Comparison of ENCODE assay signal across 3 cellular contexts in the genomic region with DNA sequence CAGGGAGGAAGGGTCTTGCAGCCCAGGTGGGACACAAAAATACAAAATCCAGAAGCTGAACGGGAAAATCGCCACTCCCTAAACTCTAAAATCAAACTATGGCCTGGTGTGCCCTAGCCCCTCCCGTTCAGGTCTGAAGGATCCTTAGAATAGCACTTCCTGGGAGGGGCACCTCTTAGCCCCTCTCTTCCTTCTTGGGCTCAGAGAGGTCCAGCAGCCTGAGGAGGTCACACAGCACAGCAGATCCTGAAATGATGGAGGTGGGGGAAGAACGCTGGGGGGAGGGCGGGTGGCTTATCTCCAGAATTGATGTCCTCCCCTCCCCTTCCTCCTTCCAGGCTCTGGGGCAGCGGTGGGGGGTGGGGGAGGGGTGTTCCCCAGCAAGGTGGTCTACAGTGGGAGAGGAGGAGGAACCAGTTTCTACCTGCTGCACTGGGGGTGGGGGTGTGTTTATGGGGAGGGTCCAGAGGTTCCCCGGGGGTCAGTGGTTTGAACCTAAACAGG.
TF ChIP-seq lines count a peak whose summit lies in the region.

No MANE protein-coding gene starts in this region.

TF ChIP-seq in SK-N-SH, 30 proteins besides CTCF, POLR2A, EP300 and RAD21:
- no peak for TF ChIP-seq RFX5 (IDR thresholded peaks at IDR 0.05; ENCODE audit: low read length)
- TF ChIP-seq CHD2 (IDR thresholded peaks at IDR 0.05; ENCODE audit: low read length, partially characterized antibody): no peak
- TF ChIP-seq USF2 (IDR thresholded peaks at IDR 0.05; ENCODE audit: borderline replicate concordance, low read depth, low read length): no peak
- TF ChIP-seq YY1 (IDR thresholded peaks at IDR 0.05; ENCODE audit: low read depth): no peak
- no peak for TF ChIP-seq JUND (IDR thresholded peaks at IDR 0.05)
- no peak for TF ChIP-seq SIN3A (IDR thresholded peaks at IDR 0.05; ENCODE audit: borderline replicate concordance, low read depth, low read length)
- no peak for TF ChIP-seq EZH2phosphoT487 (IDR thresholded peaks at IDR 0.05; ENCODE audit: borderline replicate concordance, low read depth)

TF ChIP-seq in SK-N-SH treated with all-trans-retinoic acid at 6 μM for 48 hours, 23 proteins besides CTCF, POLR2A, EP300 and RAD21 (continued from another document):
- no peak for TF ChIP-seq ISL1 (CRISPR knock-in tag; IDR thresholded peaks at IDR 0.05)
- TF ChIP-seq PPARA (CRISPR knock-in tag; IDR thresholded peaks at IDR 0.05; ENCODE audit: borderline replicate concordance): no peak
- no peak for TF ChIP-seq OSR1 (CRISPR knock-in tag; IDR thresholded peaks at IDR 0.05)
- TF ChIP-seq, protein P1, sequence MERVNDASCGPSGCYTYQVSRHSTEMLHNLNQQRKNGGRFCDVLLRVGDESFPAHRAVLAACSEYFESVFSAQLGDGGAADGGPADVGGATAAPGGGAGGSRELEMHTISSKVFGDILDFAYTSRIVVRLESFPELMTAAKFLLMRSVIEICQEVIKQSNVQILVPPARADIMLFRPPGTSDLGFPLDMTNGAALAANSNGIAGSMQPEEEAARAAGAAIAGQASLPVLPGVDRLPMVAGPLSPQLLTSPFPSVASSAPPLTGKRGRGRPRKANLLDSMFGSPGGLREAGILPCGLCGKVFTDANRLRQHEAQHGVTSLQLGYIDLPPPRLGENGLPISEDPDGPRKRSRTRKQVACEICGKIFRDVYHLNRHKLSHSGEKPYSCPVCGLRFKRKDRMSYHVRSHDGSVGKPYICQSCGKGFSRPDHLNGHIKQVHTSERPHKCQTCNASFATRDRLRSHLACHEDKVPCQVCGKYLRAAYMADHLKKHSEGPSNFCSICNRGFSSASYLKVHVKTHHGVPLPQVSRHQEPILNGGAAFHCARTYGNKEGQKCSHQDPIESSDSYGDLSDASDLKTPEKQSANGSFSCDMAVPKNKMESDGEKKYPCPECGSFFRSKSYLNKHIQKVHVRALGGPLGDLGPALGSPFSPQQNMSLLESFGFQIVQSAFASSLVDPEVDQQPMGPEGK (CRISPR knock-in tag; IDR thresholded peaks at IDR 0.05; ENCODE audit: borderline replicate concordance): no peak
- TF ChIP-seq ZNF70 (CRISPR knock-in tag; IDR thresholded peaks at IDR 0.05): no peak
- TF ChIP-seq SNAI2 (CRISPR knock-in tag; IDR thresholded peaks at IDR 0.05): no peak
- TF ChIP-seq CSDC2 (CRISPR knock-in tag; IDR thresholded peaks at IDR 0.05): no peak
- TF ChIP-seq ZFP30 (CRISPR knock-in tag; IDR thresholded peaks at IDR 0.05): no peak
- no peak for TF ChIP-seq CSRNP3 (CRISPR knock-in tag; IDR thresholded peaks at IDR 0.05)
- no peak for TF ChIP-seq TCF4 (CRISPR knock-in tag; IDR thresholded peaks at IDR 0.05; ENCODE audit: borderline replicate concordance)

TF ChIP-seq in HEK293, 187 proteins besides CTCF, POLR2A, EP300 and RAD21:
- TF ChIP-seq ZNF10 (tag by site-specific recombination; IDR thresholded peaks at IDR 0.05) (no peak), ZNF521 (tag by site-specific recombination; IDR thresholded peaks at IDR 0.05) (no peak), ZNF768 (tag by site-specific recombination; IDR thresholded peaks at IDR 0.05) (peak; percentile 21; the same call in 1 of the 2 replicates)
- TF ChIP-seq, protein P2, sequence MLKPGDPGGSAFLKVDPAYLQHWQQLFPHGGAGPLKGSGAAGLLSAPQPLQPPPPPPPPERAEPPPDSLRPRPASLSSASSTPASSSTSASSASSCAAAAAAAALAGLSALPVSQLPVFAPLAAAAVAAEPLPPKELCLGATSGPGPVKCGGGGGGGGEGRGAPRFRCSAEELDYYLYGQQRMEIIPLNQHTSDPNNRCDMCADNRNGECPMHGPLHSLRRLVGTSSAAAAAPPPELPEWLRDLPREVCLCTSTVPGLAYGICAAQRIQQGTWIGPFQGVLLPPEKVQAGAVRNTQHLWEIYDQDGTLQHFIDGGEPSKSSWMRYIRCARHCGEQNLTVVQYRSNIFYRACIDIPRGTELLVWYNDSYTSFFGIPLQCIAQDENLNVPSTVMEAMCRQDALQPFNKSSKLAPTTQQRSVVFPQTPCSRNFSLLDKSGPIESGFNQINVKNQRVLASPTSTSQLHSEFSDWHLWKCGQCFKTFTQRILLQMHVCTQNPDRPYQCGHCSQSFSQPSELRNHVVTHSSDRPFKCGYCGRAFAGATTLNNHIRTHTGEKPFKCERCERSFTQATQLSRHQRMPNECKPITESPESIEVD (tag by site-specific recombination; IDR thresholded peaks at IDR 0.05): no peak
